17 cellular contexts compared by ENCODE assay signal in the genomic region with DNA sequence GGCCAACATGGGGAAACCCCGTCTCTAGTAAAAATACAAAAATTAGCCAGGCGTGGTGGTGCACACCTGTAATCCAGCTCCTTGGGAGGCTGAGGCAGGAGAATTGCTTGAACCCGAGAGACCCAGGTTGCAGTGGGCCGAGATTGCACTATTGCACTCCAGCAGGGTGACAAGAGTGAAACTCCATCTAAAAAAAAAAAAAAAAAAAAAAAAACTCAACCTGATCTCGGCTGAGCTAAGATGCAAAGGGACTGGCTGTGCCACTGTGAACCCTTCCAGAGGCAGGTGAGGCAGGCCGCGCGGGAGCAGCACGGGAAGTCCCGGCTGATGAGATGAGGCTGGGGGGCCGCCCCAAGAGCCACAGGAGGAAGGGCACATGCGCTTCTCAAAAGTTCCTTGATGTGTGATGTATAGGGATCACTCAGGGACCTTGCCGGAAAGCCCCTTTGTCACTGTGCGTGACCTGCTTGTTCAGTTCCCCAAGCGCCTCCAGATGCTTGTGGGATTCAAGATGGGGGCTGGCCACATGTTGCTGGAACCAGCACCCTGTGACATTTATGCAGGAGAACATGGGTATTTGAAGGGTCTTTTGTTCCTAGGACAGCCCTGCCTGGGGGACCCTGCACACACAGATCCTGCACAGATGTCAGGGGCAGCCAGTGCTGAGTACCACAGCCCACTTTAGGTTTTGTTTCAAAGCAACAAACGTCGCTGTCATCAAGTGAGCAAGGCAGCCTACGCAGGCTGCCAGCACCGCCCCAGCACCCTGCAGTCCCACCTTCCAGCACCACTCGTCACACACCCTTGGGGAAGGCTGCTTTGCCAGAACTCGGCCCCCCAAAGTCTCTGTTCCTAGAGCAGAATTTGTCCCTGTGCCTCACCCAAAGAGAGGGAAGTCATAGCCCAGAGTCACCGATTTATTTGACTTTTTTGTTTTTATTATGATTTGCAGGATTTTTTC.
DNase-seq lines count a peak whose midpoint lies in the region; ATAC-seq lines count a peak whose summit lies in the region.
"Had no signal": no experiment of that assay in that cellular context is flagged by ENCODE, and none has a peak within 500 bp of the region (broad histone marks: within the 10 kb centered on the region; RNA-seq: fewer than 3 reads in every experiment).

No MANE protein-coding gene starts in this region.

- intact Hi-C loops in sciatic nerve (cut with DNase I), result no loop called here

- peaks cover 30% of the 10 kb centered on the region for H3K36me3 Mint-ChIP-seq in T-cell

- POLR2A ChIA-PET in T-cell (lab: Charles Lee), result no interaction called here

- H3K4me3 Mint-ChIP-seq in T-cell, result no peak overlapping the region
- H3K4me3 Mint-ChIP-seq: effector memory CD8-positive, alpha-beta T cell had no signal

- H3K4me3 ChIP-seq in neuronal stem cell (ENCODE audit: low read length in 2 of 2), result peak overlapping the region in 1 of 2 donors; percentile 9

- no peak overlapping the region for H3K4me2 ChIP-seq in neuronal stem cell (ENCODE audit: insufficient read depth, low read length, poor library complexity, severe bottlenecking)

- ATAC-seq in GM18858 (IDR thresholded peaks at IDR 0.05; ENCODE audit: unreplicated experiment), result peak; percentile 73
- ATAC-seq in GM21447 (IDR thresholded peaks at IDR 0.05; ENCODE audit: unreplicated experiment), result peak; percentile 78
- peak; percentile 72 for ATAC-seq in HG03108 (IDR thresholded peaks at IDR 0.05; ENCODE audit: unreplicated experiment)
- ATAC-seq in sciatic nerve, result no peak
- ATAC-seq in T-cell (replicated peaks in 1 of 4), result no peak
- ATAC-seq: activated naive CD4-positive, alpha-beta T cell treated with anti-CD3 and anti-CD28 coated beads, Interleukin-2, amount 50 U/mL, for 72 hours; effector memory CD8-positive, alpha-beta T cell; left ventricle myocardium superior had no signal

- H3K18ac ChIP-seq in neuronal stem cell (ENCODE audit: low read length), result no peak overlapping the region

- no peak overlapping the region for H2BK12ac ChIP-seq in neuronal stem cell (ENCODE audit: low read length)

- H2AK5ac ChIP-seq in neuronal stem cell (ENCODE audit: low read depth, low read length), result no peak overlapping the region

- peaks cover 7% of the 10 kb centered on the region for H3K79me1 ChIP-seq in neuronal stem cell (ENCODE audit: low read depth, low read length)

- no peak overlapping the region for H4K8ac ChIP-seq in neuronal stem cell (ENCODE audit: low read depth, low read length)

- H3K27ac ChIP-seq in neuronal stem cell (replicated peaks; ENCODE audit: low read length), result no peak overlapping the region

- peaks cover 0 to 4% (median 0%) of the 10 kb centered on the region in 3 donors for H3K4me1 Mint-ChIP-seq in T-cell

- H2BK5ac ChIP-seq in neuronal stem cell (ENCODE audit: low read length), result no peak overlapping the region

- no peaks in the 10 kb centered on the region for H3K9me3 ChIP-seq in neuronal stem cell (replicated peaks in 1 of 2; ENCODE audit: control insufficient read depth in 2 of 2, insufficient read depth in 1 of 2, low read depth in 1 of 2, low read length in 2 of 2)

- no peak overlapping the region for H3K9ac ChIP-seq in neuronal stem cell (ENCODE audit: low read depth, low read length, poor library complexity)

- no peaks in the 10 kb centered on the region for H3K27me3 Mint-ChIP-seq in T-cell
- H3K27me3 Mint-ChIP-seq: effector memory CD8-positive, alpha-beta T cell had no signal

- no peak overlapping the region for H2BK120ac ChIP-seq in neuronal stem cell (ENCODE audit: low read depth, low read length)

- CTCF ChIA-PET in T-cell (lab: Charles Lee), result interaction anchor here in 1 of 2 donors (0.7 kb wide), 1 partner anchor 35 kb away, joined by 3 read pairs; no protein-coding TSS in a partner anchor

- peaks cover 15 to 58% of the 10 kb centered on the region in 2 donors for H3K36me3 ChIP-seq in neuronal stem cell (replicated peaks in 1 of 2; ENCODE audit: control insufficient read depth in 2 of 2, insufficient read depth in 2 of 2, low read length in 2 of 2)

- H3K4ac ChIP-seq in neuronal stem cell (ENCODE audit: low read length), result no peak overlapping the region

- H2AFZ ChIP-seq in neuronal stem cell (ENCODE audit: low read length), result no peak overlapping the region

- no peak overlapping the region for H3K14ac ChIP-seq in neuronal stem cell (ENCODE audit: low read length)

- no peak overlapping the region for H3K27ac Mint-ChIP-seq in T-cell
- H3K27ac Mint-ChIP-seq: activated naive CD4-positive, alpha-beta T cell treated with anti-CD3 and anti-CD28 coated beads, Interleukin-2, amount 50 U/mL, for 72 hours; effector memory CD8-positive, alpha-beta T cell had no signal

- peaks cover 0 to 4% of the 10 kb centered on the region in 2 donors for H3K4me1 ChIP-seq in neuronal stem cell (ENCODE audit: control insufficient read depth in 2 of 2, insufficient read depth in 1 of 2, low read depth in 1 of 2, low read length in 2 of 2)

- H3K9me3 Mint-ChIP-seq in T-cell, result no peaks in the 10 kb centered on the region
- H3K9me3 Mint-ChIP-seq: activated naive CD4-positive, alpha-beta T cell treated with anti-CD3 and anti-CD28 coated beads, Interleukin-2, amount 50 U/mL, for 72 hours; effector memory CD8-positive, alpha-beta T cell had no signal

- no peak overlapping the region for H4K91ac ChIP-seq in neuronal stem cell (ENCODE audit: low read depth, low read length, poor library complexity)

- H3K27me3 ChIP-seq in neuronal stem cell (ENCODE audit: control insufficient read depth in 3 of 3, insufficient read depth in 3 of 3, low read depth in 1 of 3, low read length in 3 of 3), result no peaks in the 10 kb centered on the region

- WGBS in neuronal stem cell (ENCODE audit: extremely low coverage in 2 of 2, insufficient read length in 2 of 2, insufficient replicate concordance in 1 of 2), 2 donors, result no CpG with 5 or more reads among the region's 22 CpGs

- no peak for DNase-seq in neuronal stem cell (ENCODE audit: low spot score)
- DNase-seq in cerebellum (ENCODE audit: low spot score), result no peak
- DNase-seq in sciatic nerve (ENCODE audit: low spot score), result no peak
- DNase-seq in T1000 (lab: John Stamatoyannopoulos, UW), result no peak
- DNase-seq in T-cell, result no peak
- DNase-seq: activated CD4-positive, CD25-positive, alpha-beta regulatory T cell treated with anti-CD3 and anti-CD28 coated beads, Interleukin-2, amount 50 U/mL, for 72 hours; activated CD8-positive, alpha-beta memory T cell treated with anti-CD3 and anti-CD28 coated beads, Interleukin-2, amount 50 U/mL, for 48 hours; DMS153; effector memory CD8-positive, alpha-beta T cell; left ventricle myocardium superior; NCI-H187; NCI-H69; stimulated activated CD4-positive, alpha-beta T cell treated with anti-CD3 and anti-CD28 coated beads, Interleukin-15, amount 100 ng/mL, for 24 hours had no signal

- H2BK15ac ChIP-seq in neuronal stem cell (ENCODE audit: low read length), result no peak overlapping the region

- peak overlapping the region; percentile 27 for H3K23ac ChIP-seq in neuronal stem cell (ENCODE audit: low read depth, low read length, poor library complexity)

Comparison
In these comparisons a context has a peak if more than half of its experiments do, and no peak if none do; other contexts are left out.
1. ATAC-seq: peak in GM18858 (single experiment), GM21447 (single experiment) and HG03108 (single experiment); none in sciatic nerve (single experiment) and T-cell (0 of 4).